ENCODE assay signal across 8 cellular contexts in the genomic region with DNA sequence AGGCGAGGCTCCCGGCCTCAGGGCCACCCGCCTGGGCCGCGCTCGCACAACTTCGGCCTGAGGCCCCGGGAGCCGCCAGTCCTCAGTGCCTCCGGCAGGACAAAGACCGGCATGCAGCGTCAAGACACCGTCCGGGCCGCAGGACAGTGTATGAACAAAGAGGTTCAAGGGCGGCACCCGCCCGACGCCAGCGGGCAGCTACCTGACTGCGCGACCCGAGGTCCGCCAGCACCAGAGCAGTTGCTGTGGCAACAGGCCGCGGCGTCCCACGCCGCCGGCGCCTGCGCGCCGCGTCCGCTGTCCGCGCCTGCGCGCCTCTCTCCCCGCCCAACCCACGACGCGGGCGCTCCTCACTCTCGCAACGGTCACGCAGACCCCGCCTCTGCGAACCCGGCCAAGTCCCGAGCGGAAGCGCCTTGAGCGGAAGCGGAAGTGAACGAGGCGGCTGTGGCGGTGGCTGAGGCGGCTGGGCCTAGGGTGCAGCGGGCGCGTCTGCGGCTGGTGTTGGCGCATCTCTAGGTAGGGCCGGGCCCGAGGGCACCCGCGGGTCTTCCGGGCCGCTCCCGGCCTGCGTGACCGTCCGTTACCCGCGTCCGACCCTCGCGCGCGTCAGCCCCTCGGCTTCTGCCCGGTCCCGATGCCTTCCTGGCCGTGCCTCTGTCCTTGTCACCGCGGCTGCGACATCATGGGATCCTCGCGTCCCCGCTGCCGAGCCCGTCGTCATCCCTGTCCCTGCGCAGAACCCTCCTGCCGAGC. TPM values are rescaled to one million over a fixed set of nuclear protein-coding genes. Genes with fewer than 3 reads are reported as not detected.
DNase-seq lines count a peak whose midpoint lies in the region; ATAC-seq and FAIRE-seq lines count a peak whose summit lies in the region.

A gene with protein sequence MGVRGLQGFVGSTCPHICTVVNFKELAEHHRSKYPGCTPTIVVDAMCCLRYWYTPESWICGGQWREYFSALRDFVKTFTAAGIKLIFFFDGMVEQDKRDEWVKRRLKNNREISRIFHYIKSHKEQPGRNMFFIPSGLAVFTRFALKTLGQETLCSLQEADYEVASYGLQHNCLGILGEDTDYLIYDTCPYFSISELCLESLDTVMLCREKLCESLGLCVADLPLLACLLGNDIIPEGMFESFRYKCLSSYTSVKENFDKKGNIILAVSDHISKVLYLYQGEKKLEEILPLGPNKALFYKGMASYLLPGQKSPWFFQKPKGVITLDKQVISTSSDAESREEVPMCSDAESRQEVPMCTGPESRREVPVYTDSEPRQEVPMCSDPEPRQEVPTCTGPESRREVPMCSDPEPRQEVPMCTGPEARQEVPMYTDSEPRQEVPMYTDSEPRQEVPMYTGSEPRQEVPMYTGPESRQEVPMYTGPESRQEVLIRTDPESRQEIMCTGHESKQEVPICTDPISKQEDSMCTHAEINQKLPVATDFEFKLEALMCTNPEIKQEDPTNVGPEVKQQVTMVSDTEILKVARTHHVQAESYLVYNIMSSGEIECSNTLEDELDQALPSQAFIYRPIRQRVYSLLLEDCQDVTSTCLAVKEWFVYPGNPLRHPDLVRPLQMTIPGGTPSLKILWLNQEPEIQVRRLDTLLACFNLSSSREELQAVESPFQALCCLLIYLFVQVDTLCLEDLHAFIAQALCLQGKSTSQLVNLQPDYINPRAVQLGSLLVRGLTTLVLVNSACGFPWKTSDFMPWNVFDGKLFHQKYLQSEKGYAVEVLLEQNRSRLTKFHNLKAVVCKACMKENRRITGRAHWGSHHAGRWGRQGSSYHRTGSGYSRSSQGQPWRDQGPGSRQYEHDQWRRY (plus strand): TSS at position 435 of the 756 bp plus-strand sequence. CDS start 10,633 bp downstream, outside the sequence.

- peak within 1 kb of the TSS; percentile 89 for H3K27ac ChIP-seq in effector memory CD4-positive, alpha-beta T cell (ENCODE audit: insufficient read depth, low read length, poor library complexity, severe bottlenecking)
- no peak within 1 kb of the TSS for H3K27ac ChIP-seq in mesenchymal stem cell (ENCODE audit: low read length, poor library complexity, severe bottlenecking)

- peak within 1 kb of the TSS; percentile 94 for H2AFZ ChIP-seq in mesenchymal stem cell (ENCODE audit: low read depth, low read length)

- H2BK15ac ChIP-seq in mesenchymal stem cell (ENCODE audit: low read depth, poor library complexity, severe bottlenecking), result peak within 1 kb of the TSS; percentile 44

- peak within 1 kb of the TSS; percentile 98 for H3K9ac ChIP-seq in mesenchymal stem cell (ENCODE audit: low read length)

- peak within 1 kb of the TSS; percentile 84 for H3K4me2 ChIP-seq in mesenchymal stem cell (ENCODE audit: low read length, poor library complexity, severe bottlenecking)

- peak within 1 kb of the TSS; percentile 85 to 86 for H3K4ac ChIP-seq in mesenchymal stem cell (ENCODE audit: low read depth in 1 of 2, low read length in 2 of 2)

- H2BK12ac ChIP-seq in mesenchymal stem cell (ENCODE audit: low read length in 2 of 2), result peak within 1 kb of the TSS in 1 of 2 experiments; percentile 72

- no peaks in the 10 kb centered on the region for H3K36me3 ChIP-seq in effector memory CD4-positive, alpha-beta T cell (ENCODE audit: control insufficient read depth, insufficient read depth, low read length)
- peaks cover 0 to 10% of the 10 kb centered on the region in 2 experiments for H3K36me3 ChIP-seq in mesenchymal stem cell (ENCODE audit: control insufficient read depth in 1 of 2, insufficient read depth in 2 of 2, low read depth in 1 of 2, low read length in 2 of 2)

- peaks cover 27% of the 10 kb centered on the region for H3K4me1 ChIP-seq in effector memory CD4-positive, alpha-beta T cell (ENCODE audit: control insufficient read depth, insufficient read depth, low read length, poor library complexity, severe bottlenecking)
- peaks cover 13% of the 10 kb centered on the region for H3K4me1 ChIP-seq in mesenchymal stem cell (ENCODE audit: control insufficient read depth, insufficient read depth, low read depth, low read length)

- H2AK5ac ChIP-seq in mesenchymal stem cell (ENCODE audit: low read length, severe bottlenecking), result peak within 1 kb of the TSS; percentile 72

- peak within 1 kb of the TSS; percentile 98 for H4K8ac ChIP-seq in mesenchymal stem cell (ENCODE audit: low read length)

- peak within 1 kb of the TSS in 1 of 2 experiments; percentile 79 for H3K23ac ChIP-seq in mesenchymal stem cell (ENCODE audit: low read length in 2 of 2)

- H4K91ac ChIP-seq in mesenchymal stem cell (ENCODE audit: low read length), result peak within 1 kb of the TSS; percentile 98

- peak; percentile 98 for ATAC-seq in GM21381 (IDR thresholded peaks at IDR 0.05; ENCODE audit: unreplicated experiment)

- peak within 1 kb of the TSS; percentile 62 for H3K4me3 ChIP-seq in effector memory CD4-positive, alpha-beta T cell (ENCODE audit: insufficient read depth, low read depth, low read length, poor library complexity, severe bottlenecking)
- peak within 1 kb of the TSS; percentile 97 to 99 for H3K4me3 ChIP-seq in mesenchymal stem cell (ENCODE audit: insufficient read depth in 1 of 2, low read depth in 1 of 2, low read length in 2 of 2)

- peak within 1 kb of the TSS; percentile 4 for H2BK120ac ChIP-seq in mesenchymal stem cell (ENCODE audit: low read depth, low read length)

- no peak within 1 kb of the TSS for H2BK5ac ChIP-seq in mesenchymal stem cell (ENCODE audit: low read depth, low read length, poor library complexity, severe bottlenecking)

- H3K14ac ChIP-seq in mesenchymal stem cell (ENCODE audit: low read length in 2 of 2), result peak within 1 kb of the TSS in 1 of 2 experiments; percentile 99

- no peaks in the 10 kb centered on the region for H3K9me3 ChIP-seq in effector memory CD4-positive, alpha-beta T cell (ENCODE audit: control insufficient read depth, low read length)
- no peaks in the 10 kb centered on the region for H3K9me3 ChIP-seq in mesenchymal stem cell (ENCODE audit: control insufficient read depth, low read length)

- DNase-seq in COR-L47 (lab: John Stamatoyannopoulos, UW) (peak; percentile 83), HTR-8/SVneo (ENCODE audit: insufficient read length, low spot score) (peak; percentile 89), NOMO-1 treated with DMSO at 0.1 percent for 48 hours (lab: John Stamatoyannopoulos, UW; ENCODE audit: unreplicated experiment) (peak; percentile 95), mesenchymal stem cell (peak; percentile 94)
- DNase-seq in activated CD8-positive, alpha-beta memory T cell treated with anti-CD3 and anti-CD28 coated beads for 4 hours (ENCODE audit: low read depth in 2 of 2), result peak; percentile 93 to 95
- peak; percentile 93 to 94 (median 93) for DNase-seq in effector memory CD4-positive, alpha-beta T cell
- peak; percentile 87 for DNase-seq in stimulated activated CD8-positive, alpha-beta memory T cell treated with anti-CD3 and anti-CD28 coated beads, Interleukin-12 subunit alpha, Interleukin-12 subunit beta, amount 100 ng/mL, for 24 hours (ENCODE audit: extremely low read depth)

- H3K27me3 ChIP-seq in effector memory CD4-positive, alpha-beta T cell (replicated peaks; ENCODE audit: control insufficient read depth, insufficient read depth, low read length, poor library complexity, severe bottlenecking), result no peaks in the 10 kb centered on the region
- no peaks in the 10 kb centered on the region for H3K27me3 ChIP-seq in mesenchymal stem cell (ENCODE audit: control insufficient read depth in 1 of 2, insufficient read depth in 1 of 2, low read length in 2 of 2)

- WGBS in mesenchymal stem cell, result under 1% methylated on average over 76 of the region's 97 CpGs

- peak within 1 kb of the TSS; percentile 85 to 94 for H3K18ac ChIP-seq in mesenchymal stem cell (ENCODE audit: low read depth in 1 of 2, low read length in 2 of 2)

- peak; percentile 91 for FAIRE-seq in HTR-8/SVneo (lab: Jason Lieb, UNC)

- peaks cover 11% of the 10 kb centered on the region for H3K79me1 ChIP-seq in mesenchymal stem cell (replicated peaks; ENCODE audit: low read length, poor library complexity, severe bottlenecking)

RNA-seq across cellular contexts. Expression of the gene that starts here (rescaled TPM):
- 17.6 TPM for polyA plus RNA-seq in mesenchymal stem cell (2013, experiment 1 of 2)
- 17.4 TPM for polyA plus RNA-seq in mesenchymal stem cell (2013, experiment 2 of 2)
